Comparison of ENCODE assay signal across 1 cellular context in the genomic region with DNA sequence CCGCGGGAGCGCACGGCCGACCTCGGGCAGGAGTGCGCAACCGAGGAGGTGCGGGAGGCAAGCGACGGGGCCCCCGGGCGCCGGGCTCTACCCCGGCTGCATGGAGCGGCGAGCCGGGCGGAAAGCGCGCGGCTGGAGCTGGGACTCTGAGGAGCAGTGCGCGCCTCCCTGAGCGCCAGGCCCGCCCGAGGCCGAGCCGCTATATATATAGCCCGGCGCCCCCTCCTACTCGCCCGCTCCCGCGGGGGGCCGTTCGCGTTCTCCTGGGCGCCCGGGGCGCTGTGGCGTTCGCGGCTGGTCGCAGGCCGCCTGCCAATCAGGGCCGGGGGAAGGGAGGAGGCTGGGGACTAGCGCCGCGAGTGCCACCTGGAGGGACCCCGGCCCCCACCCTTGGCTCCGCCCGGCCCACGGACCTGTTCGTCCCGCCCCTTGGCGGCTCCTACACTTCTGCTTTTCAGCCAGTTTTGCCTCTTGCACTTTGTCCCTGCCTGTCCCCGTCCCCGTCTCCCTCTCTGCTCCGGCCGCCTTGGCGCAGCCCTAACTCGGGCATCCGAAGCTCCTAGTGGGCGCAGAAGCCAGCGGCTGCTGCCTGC.
TF ChIP-seq lines count a peak whose summit lies in the region.

A gene with protein sequence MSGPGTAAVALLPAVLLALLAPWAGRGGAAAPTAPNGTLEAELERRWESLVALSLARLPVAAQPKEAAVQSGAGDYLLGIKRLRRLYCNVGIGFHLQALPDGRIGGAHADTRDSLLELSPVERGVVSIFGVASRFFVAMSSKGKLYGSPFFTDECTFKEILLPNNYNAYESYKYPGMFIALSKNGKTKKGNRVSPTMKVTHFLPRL (minus strand): TSS at position 179 of the 593 bp plus-strand sequence. CDS start 257 bp downstream, outside the sequence.

TF ChIP-seq in IMR-90, 13 proteins besides CTCF, POLR2A, EP300 and RAD21:
- TF ChIP-seq MAZ (IDR thresholded peaks at IDR 0.05; ENCODE audit: borderline replicate concordance, low read depth, low read length) (no peak), BHLHE40 (IDR thresholded peaks at IDR 0.05; ENCODE audit: low read depth, low read length) (no peak), CEBPB (IDR thresholded peaks at IDR 0.05; ENCODE audit: low read depth, low read length) (no peak), NFE2L2 (IDR thresholded peaks at IDR 0.05; ENCODE audit: low read depth, low read length) (no peak), SMC3 (IDR thresholded peaks at IDR 0.05; ENCODE audit: low read depth, low read length) (no peak), MXI1 (IDR thresholded peaks at IDR 0.05; ENCODE audit: borderline replicate concordance, low read depth, low read length) (no peak), CHD1 (IDR thresholded peaks at IDR 0.05; ENCODE audit: low read depth, low read length) (no peak), RFX5 (IDR thresholded peaks at IDR 0.05; ENCODE audit: low read depth, low read length) (no peak), FOS (IDR thresholded peaks at IDR 0.05; ENCODE audit: low read depth, low read length) (no peak), RCOR1 (IDR thresholded peaks at IDR 0.05; ENCODE audit: insufficient replicate concordance, low read length) (no peak), MAFK (IDR thresholded peaks at IDR 0.05; ENCODE audit: low read depth, low read length) (no peak)
- TF ChIP-seq, protein P1, sequence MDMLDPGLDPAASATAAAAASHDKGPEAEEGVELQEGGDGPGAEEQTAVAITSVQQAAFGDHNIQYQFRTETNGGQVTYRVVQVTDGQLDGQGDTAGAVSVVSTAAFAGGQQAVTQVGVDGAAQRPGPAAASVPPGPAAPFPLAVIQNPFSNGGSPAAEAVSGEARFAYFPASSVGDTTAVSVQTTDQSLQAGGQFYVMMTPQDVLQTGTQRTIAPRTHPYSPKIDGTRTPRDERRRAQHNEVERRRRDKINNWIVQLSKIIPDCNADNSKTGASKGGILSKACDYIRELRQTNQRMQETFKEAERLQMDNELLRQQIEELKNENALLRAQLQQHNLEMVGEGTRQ (IDR thresholded peaks at IDR 0.05; ENCODE audit: low read depth, low read length), result no peak
- TF ChIP-seq, protein P2, sequence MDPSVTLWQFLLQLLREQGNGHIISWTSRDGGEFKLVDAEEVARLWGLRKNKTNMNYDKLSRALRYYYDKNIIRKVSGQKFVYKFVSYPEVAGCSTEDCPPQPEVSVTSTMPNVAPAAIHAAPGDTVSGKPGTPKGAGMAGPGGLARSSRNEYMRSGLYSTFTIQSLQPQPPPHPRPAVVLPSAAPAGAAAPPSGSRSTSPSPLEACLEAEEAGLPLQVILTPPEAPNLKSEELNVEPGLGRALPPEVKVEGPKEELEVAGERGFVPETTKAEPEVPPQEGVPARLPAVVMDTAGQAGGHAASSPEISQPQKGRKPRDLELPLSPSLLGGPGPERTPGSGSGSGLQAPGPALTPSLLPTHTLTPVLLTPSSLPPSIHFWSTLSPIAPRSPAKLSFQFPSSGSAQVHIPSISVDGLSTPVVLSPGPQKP (IDR thresholded peaks at IDR 0.05; ENCODE audit: borderline replicate concordance, low read depth, low read length), result no peak
TF ChIP-seq in IMR-90: peak in this region for 0.
